Comparison of ENCODE assay signal across 7 cellular contexts in the genomic region with DNA sequence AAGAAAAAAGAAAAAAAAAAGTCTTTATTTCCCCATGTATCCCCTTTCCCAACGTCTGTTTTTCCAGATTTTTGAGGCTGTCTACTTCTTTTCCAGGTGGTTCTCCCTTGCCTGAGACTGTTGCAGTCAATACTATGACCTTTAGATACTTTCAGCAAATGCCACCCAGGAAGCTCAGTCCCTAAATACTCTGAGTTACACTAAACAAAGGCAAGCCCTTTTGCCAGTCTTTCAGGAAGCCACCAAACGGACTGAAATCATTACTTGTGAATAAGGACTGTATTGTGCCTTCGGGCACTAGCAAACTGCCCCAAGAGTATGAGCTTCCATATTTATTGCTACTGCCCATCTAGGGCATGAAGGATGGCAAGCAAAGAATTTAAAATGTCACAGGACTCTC.
"Had no signal": no experiment of that assay in that cellular context is flagged by ENCODE, and none has a peak within 500 bp of the region (broad histone marks: within the 10 kb centered on the region; RNA-seq: fewer than 3 reads in every experiment).

No MANE protein-coding gene starts in this region.

- ATAC-seq: K562 had no signal

- H3K4me3 ChIP-seq: K562 had no signal

- FAIRE-seq: H54, HTR-8/SVneo, K562 had no signal

- DNase-seq: GOT3, H9, HCEC 1CT, IMR-90 had no signal
